Comparison of ENCODE assay signal across 11 cellular contexts in the genomic region with DNA sequence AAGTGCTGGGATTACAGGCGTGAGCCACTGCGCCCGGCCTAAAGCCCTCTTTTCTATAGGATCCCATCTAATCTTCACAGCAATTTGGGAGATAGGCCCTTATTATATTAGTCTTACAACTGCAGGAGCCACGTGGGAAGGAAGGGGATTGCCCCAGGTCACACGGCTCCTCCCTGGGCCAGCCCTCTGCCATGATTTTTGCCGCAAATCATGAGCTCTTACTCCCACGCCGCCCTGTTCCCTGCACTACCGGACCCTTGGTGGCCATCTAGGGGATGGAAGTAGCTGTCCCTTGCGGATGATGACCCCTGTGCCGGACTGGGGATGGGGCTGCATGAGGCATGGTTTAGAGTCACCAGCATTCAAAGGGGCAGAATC. TPM values are rescaled to one million over a fixed set of nuclear protein-coding genes. Genes with fewer than 3 reads are reported as not detected.
DNase-seq lines count a peak whose midpoint lies in the region; ATAC-seq and TF ChIP-seq lines count a peak whose summit lies in the region.
"Had no signal": no experiment of that assay in that cellular context is flagged by ENCODE, and none has a peak within 500 bp of the region (broad histone marks: within the 10 kb centered on the region; RNA-seq: fewer than 3 reads in every experiment).

No MANE protein-coding gene starts in this region.

- no peaks in the 10 kb centered on the region for H3K36me3 ChIP-seq in colonic mucosa
- no peaks in the 10 kb centered on the region for H3K36me3 ChIP-seq in GM23248 (ENCODE audit: low read depth)
- no peaks in the 10 kb centered on the region for H3K36me3 ChIP-seq in CD4-positive, alpha-beta memory T cell (ENCODE audit: insufficient read depth, low read length)

- H3F3A ChIP-seq in GM23248 (ENCODE audit: insufficient read depth) = peaks cover 9% of the 10 kb centered on the region; the same call in 1 of the 2 replicates

- H3K4me1 ChIP-seq in colonic mucosa (peaks cover 4% of the 10 kb centered on the region), GM23248 (ENCODE audit: insufficient read depth) (0 out of 2 replicates have a peak, but pooled peaks cover 2% of the 10 kb centered on the region)
- H3K4me1 ChIP-seq in CD4-positive, alpha-beta memory T cell (ENCODE audit: insufficient read depth, low read length) = peaks cover 3% of the 10 kb centered on the region

- no peak for ATAC-seq in naive B cell (ENCODE audit: low read depth in 2 of 2)
- no peak for ATAC-seq in GM21423 (IDR thresholded peaks at IDR 0.05; ENCODE audit: unreplicated experiment)

- H3K9me3 Mint-ChIP-seq in naive B cell = no peaks in the 10 kb centered on the region
- peaks cover 0 to 2% (median 0%) of the 10 kb centered on the region in 8 donors for H3K9me3 Mint-ChIP-seq in CD4-positive, alpha-beta memory T cell

- peak overlapping the region in 5 of 6 donors; percentile 6 to 94 (median 76) for H3K27ac Mint-ChIP-seq in naive B cell
- peak overlapping the region in 1 of 7 donors; percentile 42 for H3K27ac Mint-ChIP-seq in CD4-positive, alpha-beta memory T cell

- H3K27ac ChIP-seq in colonic mucosa (peak overlapping the region; percentile 78), GM23248 (no peak overlapping the region)
- no peak overlapping the region for H3K27ac ChIP-seq in CD4-positive, alpha-beta memory T cell (ENCODE audit: low read depth, low read length)

- CTCF ChIA-PET in CD4-positive, alpha-beta memory T cell (lab: Charles Lee; ENCODE audit: partially characterized antibody) = interaction anchor here (1.1 to 21.7 kb wide), 4 partner anchors 20 to 67 kb away, joined by 3 to 742 read pairs (median 4); no protein-coding TSS in a partner anchor

- no peak overlapping the region for H3K4me2 ChIP-seq in GM23248 (ENCODE audit: unreplicated experiment)

- H2AFZ ChIP-seq in GM23248 = no peak overlapping the region

- H3K9me3 ChIP-seq in colonic mucosa (no peaks in the 10 kb centered on the region), GM23248 (ENCODE audit: low read depth) (no peaks in the 10 kb centered on the region)
- H3K9me3 ChIP-seq in CD4-positive, alpha-beta memory T cell (ENCODE audit: control insufficient read depth in 1 of 2, low read length in 2 of 2) = no peaks in the 10 kb centered on the region

- 96 to 99% methylated on average over 11 of the region's 11 CpGs for WGBS in GM23248 (ENCODE audit: low coverage in 1 of 2, low lambda C conversion rate in 2 of 2, missing lambda C conversion rate in 2 of 2), 2 experiments

- TF ChIP-seq CTCF in colonic mucosa (IDR thresholded peaks at IDR 0.05) = no peak

- H4K20me1 ChIP-seq in GM23248 (ENCODE audit: insufficient read depth) = no peaks in the 10 kb centered on the region

- in situ Hi-C loops in GM23248 (cut with MboI) = loop anchor here (5.0 kb wide), 1 partner anchor 37 kb away; no protein-coding TSS in a partner anchor

- no peaks in the 10 kb centered on the region for H3K27me3 Mint-ChIP-seq in naive B cell
- H3K27me3 Mint-ChIP-seq in CD4-positive, alpha-beta memory T cell = peaks cover 13 to 17% of the 10 kb centered on the region in 2 donors

- H3K9me2 ChIP-seq in GM23248 (ENCODE audit: insufficient read depth) = no peaks in the 10 kb centered on the region

- H3K4me3 ChIP-seq in colonic mucosa (no peak overlapping the region), GM23248 (no peak overlapping the region)
- H3K4me3 ChIP-seq in CD4-positive, alpha-beta memory T cell (ENCODE audit: low read length in 2 of 2) = no peak overlapping the region

- DNase-seq in CD1c-positive myeloid dendritic cell (ENCODE audit: extremely low spot score) (peak; percentile 49), LoVo (ENCODE audit: low spot score) (peak; percentile 51), colonic mucosa (no peak), naive B cell (no peak), NCI-H774 (lab: John Stamatoyannopoulos, UW) (no peak), GM23248 (no peak)
- no peak for DNase-seq in CD4-positive, alpha-beta memory T cell
- DNase-seq: DND-41, NCI-H187 had no signal

- H3K27me3 ChIP-seq in colonic mucosa (no peaks in the 10 kb centered on the region), GM23248 (replicated peaks; ENCODE audit: insufficient read depth) (no peaks in the 10 kb centered on the region)
- H3K27me3 ChIP-seq in CD4-positive, alpha-beta memory T cell (ENCODE audit: insufficient read depth, low read length) = peaks cover 3% of the 10 kb centered on the region

- intact Hi-C loops in colonic mucosa (cut with DNase I) = no loop called here
- intact Hi-C loops in CD4-positive, alpha-beta memory T cell (cut with micrococcal nuclease) = no loop called here

- no peaks in the 10 kb centered on the region for H3K79me2 ChIP-seq in GM23248 (ENCODE audit: insufficient read depth)

- POLR2A ChIA-PET in CD4-positive, alpha-beta memory T cell (lab: Charles Lee; ENCODE audit: partially characterized antibody) = interaction anchor here (7.4 kb wide), 1 partner anchor 34 kb away, joined by 43 read pairs; no protein-coding TSS in a partner anchor

- H3K9ac ChIP-seq in colonic mucosa (ENCODE audit: low read depth in 2 of 2, low read length in 2 of 2) = peak overlapping the region in 1 of 2 donors; percentile 71
- no peak overlapping the region for H3K9ac ChIP-seq in GM23248

- H3K4me3 Mint-ChIP-seq in naive B cell = peak overlapping the region in 7 of 8 donors; percentile 65 to 74 (median 71)
- H3K4me3 Mint-ChIP-seq in CD4-positive, alpha-beta memory T cell = no peak overlapping the region

- H3K36me3 Mint-ChIP-seq in naive B cell = no peaks in the 10 kb centered on the region
- no peaks in the 10 kb centered on the region for H3K36me3 Mint-ChIP-seq in CD4-positive, alpha-beta memory T cell
- H3K36me3 Mint-ChIP-seq: brain had no signal

- H3K4me1 Mint-ChIP-seq in naive B cell = peaks cover 49 to 68% (median 61%) of the 10 kb centered on the region in 3 donors
- H3K4me1 Mint-ChIP-seq in CD4-positive, alpha-beta memory T cell = peaks cover 3 to 14% (median 7%) of the 10 kb centered on the region in 4 donors

RNA-seq across cellular contexts. Expression of gene PTMA, which starts 28.4 kb away (rescaled TPM):
- total RNA-seq in colonic mucosa = 1,000 to 10,000 TPM; 1,195 to 1,836 TPM
- polyA plus RNA-seq in naive B cell (ENCODE audit: low read depth in 6 of 6) (1,000 to 10,000 TPM; 1,295 to 2,538 (median 2,137) TPM), GM23248 (2016; fragmentation: Nextera tagmentation; extraction: Ambion mirVana) (570 and 594 TPM in 2 replicates)
- total RNA-seq in GM23248 (2014; rRNA removed; shearing (Covaris generic)) = 301 and 318 TPM in 2 replicates
- 1,000 to 10,000 TPM in 1 of 2 experiments, 100 to 1,000 TPM in 1; 974 to 1,069 TPM for total RNA-seq in CD4-positive, alpha-beta memory T cell
- polyA plus RNA-seq in CD4-positive, alpha-beta memory T cell = 1,000 to 10,000 TPM; 1,347 to 1,836 TPM

Comparison
In these comparisons a context has a peak if more than half of its experiments do, and no peak if none do; other contexts are left out.
1. DNase-seq: peak in CD1c-positive myeloid dendritic cell (single experiment) and LoVo (single experiment); none in colonic mucosa (single experiment), naive B cell (single experiment), NCI-H774 (single experiment), GM23248 (single experiment) and CD4-positive, alpha-beta memory T cell (0 of 5).
2. H3K4me3 Mint-ChIP-seq: peak in naive B cell (7 of 8); none in CD4-positive, alpha-beta memory T cell (0 of 8).